Comparison of ENCODE assay signal across 1 cellular context in genomic region chr15:74782596-74783071, GRCh38.
TF ChIP-seq lines count a peak whose summit lies in the region.

No MANE protein-coding gene starts in this region.

TF ChIP-seq in GM12878, 131 proteins besides CTCF, POLR2A, EP300 and RAD21:
- TF ChIP-seq MLLT1 (IDR thresholded peaks at IDR 0.05) = peak; percentile 69
- TF ChIP-seq ATF7 (IDR thresholded peaks at IDR 0.05; ENCODE audit: low read depth) = no peak
- TF ChIP-seq, protein P1, sequence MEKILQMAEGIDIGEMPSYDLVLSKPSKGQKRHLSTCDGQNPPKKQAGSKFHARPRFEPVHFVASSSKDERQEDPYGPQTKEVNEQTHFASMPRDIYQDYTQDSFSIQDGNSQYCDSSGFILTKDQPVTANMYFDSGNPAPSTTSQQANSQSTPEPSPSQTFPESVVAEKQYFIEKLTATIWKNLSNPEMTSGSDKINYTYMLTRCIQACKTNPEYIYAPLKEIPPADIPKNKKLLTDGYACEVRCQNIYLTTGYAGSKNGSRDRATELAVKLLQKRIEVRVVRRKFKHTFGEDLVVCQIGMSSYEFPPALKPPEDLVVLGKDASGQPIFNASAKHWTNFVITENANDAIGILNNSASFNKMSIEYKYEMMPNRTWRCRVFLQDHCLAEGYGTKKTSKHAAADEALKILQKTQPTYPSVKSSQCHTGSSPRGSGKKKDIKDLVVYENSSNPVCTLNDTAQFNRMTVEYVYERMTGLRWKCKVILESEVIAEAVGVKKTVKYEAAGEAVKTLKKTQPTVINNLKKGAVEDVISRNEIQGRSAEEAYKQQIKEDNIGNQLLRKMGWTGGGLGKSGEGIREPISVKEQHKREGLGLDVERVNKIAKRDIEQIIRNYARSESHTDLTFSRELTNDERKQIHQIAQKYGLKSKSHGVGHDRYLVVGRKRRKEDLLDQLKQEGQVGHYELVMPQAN (conservative IDR thresholded peaks at IDR 0.05) = no peak
- TF ChIP-seq EZH2 (IDR thresholded peaks at IDR 0.05; ENCODE audit: borderline replicate concordance, control insufficient read depth, low read depth, low read length) = no peak
- 0 out of 2 replicates have a peak, but pooled peaks have one; percentile 51 for TF ChIP-seq WRNIP1 (IDR thresholded peaks at IDR 0.05; ENCODE audit: borderline replicate concordance, low read depth, low read length)
- TF ChIP-seq BCL3 (IDR thresholded peaks at IDR 0.05; ENCODE audit: borderline replicate concordance, insufficient read depth, low read depth, low read length, poor library complexity, severe bottlenecking) = no peak
- no peak for TF ChIP-seq BHLHE40 (IDR thresholded peaks at IDR 0.05; ENCODE audit: borderline replicate concordance in 1 of 2, low read depth in 2 of 2, low read length in 1 of 2)
- no peak for TF ChIP-seq IRF3 (IDR thresholded peaks at IDR 0.05)
- TF ChIP-seq TARDBP (IDR thresholded peaks at IDR 0.05; ENCODE audit: borderline replicate concordance) = no peak
- TF ChIP-seq SMARCA5 (IDR thresholded peaks at IDR 0.05) = no peak
- TF ChIP-seq TAF1 (IDR thresholded peaks at IDR 0.05; ENCODE audit: borderline replicate concordance, low read depth, low read length) = no peak
- no peak for TF ChIP-seq CREM (IDR thresholded peaks at IDR 0.05; ENCODE audit: low read depth)
- TF ChIP-seq, protein P2, sequence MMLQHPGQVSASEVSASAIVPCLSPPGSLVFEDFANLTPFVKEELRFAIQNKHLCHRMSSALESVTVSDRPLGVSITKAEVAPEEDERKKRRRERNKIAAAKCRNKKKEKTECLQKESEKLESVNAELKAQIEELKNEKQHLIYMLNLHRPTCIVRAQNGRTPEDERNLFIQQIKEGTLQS (IDR thresholded peaks at IDR 0.05; ENCODE audit: borderline replicate concordance, extremely low read depth, low read depth, low read length) = no peak
- no peak for TF ChIP-seq SREBF2 (IDR thresholded peaks at IDR 0.05; ENCODE audit: low read length)
- TF ChIP-seq MEF2B (IDR thresholded peaks at IDR 0.05; ENCODE audit: partially characterized antibody, poor library complexity, severe bottlenecking) = peak; percentile 64
- no peak for TF ChIP-seq YBX1 (IDR thresholded peaks at IDR 0.05)
- TF ChIP-seq POLR2AphosphoS2 (IDR thresholded peaks at IDR 0.05; ENCODE audit: low read depth, low read length) = no peak
- peak; percentile 54 for TF ChIP-seq RELA (IDR thresholded peaks at IDR 0.05; ENCODE audit: borderline replicate concordance, partially characterized antibody)
- TF ChIP-seq SREBF1 (IDR thresholded peaks at IDR 0.05; ENCODE audit: low read length) = no peak
- TF ChIP-seq NRF1 (conservative IDR thresholded peaks at IDR 0.05; ENCODE audit: low read depth, low read length) = no peak
- no peak for TF ChIP-seq ZNF592 (IDR thresholded peaks at IDR 0.05)
- no peak for TF ChIP-seq MAX (IDR thresholded peaks at IDR 0.05; ENCODE audit: low read depth, low read length)
- TF ChIP-seq MEF2A (IDR thresholded peaks at IDR 0.05; ENCODE audit: insufficient read depth, low read depth, low read length) = no peak
- no peak for TF ChIP-seq ESRRA (IDR thresholded peaks at IDR 0.05; ENCODE audit: low read length)
- TF ChIP-seq, protein P3, sequence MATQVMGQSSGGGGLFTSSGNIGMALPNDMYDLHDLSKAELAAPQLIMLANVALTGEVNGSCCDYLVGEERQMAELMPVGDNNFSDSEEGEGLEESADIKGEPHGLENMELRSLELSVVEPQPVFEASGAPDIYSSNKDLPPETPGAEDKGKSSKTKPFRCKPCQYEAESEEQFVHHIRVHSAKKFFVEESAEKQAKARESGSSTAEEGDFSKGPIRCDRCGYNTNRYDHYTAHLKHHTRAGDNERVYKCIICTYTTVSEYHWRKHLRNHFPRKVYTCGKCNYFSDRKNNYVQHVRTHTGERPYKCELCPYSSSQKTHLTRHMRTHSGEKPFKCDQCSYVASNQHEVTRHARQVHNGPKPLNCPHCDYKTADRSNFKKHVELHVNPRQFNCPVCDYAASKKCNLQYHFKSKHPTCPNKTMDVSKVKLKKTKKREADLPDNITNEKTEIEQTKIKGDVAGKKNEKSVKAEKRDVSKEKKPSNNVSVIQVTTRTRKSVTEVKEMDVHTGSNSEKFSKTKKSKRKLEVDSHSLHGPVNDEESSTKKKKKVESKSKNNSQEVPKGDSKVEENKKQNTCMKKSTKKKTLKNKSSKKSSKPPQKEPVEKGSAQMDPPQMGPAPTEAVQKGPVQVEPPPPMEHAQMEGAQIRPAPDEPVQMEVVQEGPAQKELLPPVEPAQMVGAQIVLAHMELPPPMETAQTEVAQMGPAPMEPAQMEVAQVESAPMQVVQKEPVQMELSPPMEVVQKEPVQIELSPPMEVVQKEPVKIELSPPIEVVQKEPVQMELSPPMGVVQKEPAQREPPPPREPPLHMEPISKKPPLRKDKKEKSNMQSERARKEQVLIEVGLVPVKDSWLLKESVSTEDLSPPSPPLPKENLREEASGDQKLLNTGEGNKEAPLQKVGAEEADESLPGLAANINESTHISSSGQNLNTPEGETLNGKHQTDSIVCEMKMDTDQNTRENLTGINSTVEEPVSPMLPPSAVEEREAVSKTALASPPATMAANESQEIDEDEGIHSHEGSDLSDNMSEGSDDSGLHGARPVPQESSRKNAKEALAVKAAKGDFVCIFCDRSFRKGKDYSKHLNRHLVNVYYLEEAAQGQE (IDR thresholded peaks at IDR 0.05; ENCODE audit: low read depth, low read length) = no peak
